24 cellular contexts compared by ENCODE assay signal in the genomic region with DNA sequence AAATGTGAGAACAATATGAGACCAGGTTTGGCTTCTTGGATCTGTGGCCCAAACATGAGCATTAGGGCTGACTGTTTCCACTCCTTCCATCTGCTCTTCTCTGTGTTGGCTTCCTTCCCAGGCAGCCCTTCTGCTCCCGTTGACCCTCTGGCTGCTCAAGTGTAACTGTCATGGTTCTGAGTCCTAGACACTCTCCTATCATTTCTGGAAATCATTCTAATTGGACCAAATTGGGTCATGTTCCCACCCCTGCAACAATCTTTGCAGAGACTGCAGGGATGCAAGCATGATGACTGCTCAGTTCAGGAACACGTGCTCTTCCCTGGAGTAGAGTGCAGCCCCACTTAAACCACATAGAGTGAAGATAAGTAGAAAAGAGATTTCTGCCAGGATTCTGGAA.
DNase-seq lines count a peak whose midpoint lies in the region; ATAC-seq and TF ChIP-seq lines count a peak whose summit lies in the region.
"Had no signal": no experiment of that assay in that cellular context is flagged by ENCODE, and none has a peak within 500 bp of the region (broad histone marks: within the 10 kb centered on the region; RNA-seq: fewer than 3 reads in every experiment).

No MANE protein-coding gene starts in this region.

- H3K36me3 ChIP-seq in GM23338 (ENCODE audit: insufficient read depth): no peaks in the 10 kb centered on the region
- no peaks in the 10 kb centered on the region for H3K36me3 ChIP-seq in SK-N-SH (replicated peaks in 1 of 2; ENCODE audit: control insufficient read depth in 1 of 2, insufficient read depth in 2 of 2, low read length in 1 of 2)
- H3K36me3 ChIP-seq in neuronal stem cell (replicated peaks in 1 of 2; ENCODE audit: control insufficient read depth in 2 of 2, insufficient read depth in 2 of 2, low read length in 2 of 2): no peaks in the 10 kb centered on the region
- H3K36me3 ChIP-seq: lower lobe of right lung, transverse colon had no signal

- H3K4me1 ChIP-seq in GM23338 (ENCODE audit: insufficient read depth): no peaks in the 10 kb centered on the region
- H3K4me1 ChIP-seq in SK-N-SH (ENCODE audit: control insufficient read depth in 1 of 2, insufficient read depth in 2 of 2, low read depth in 1 of 2, low read length in 1 of 2): peaks cover 0 to 4% of the 10 kb centered on the region in 2 experiments; a peak in 2 of 4 replicates
- no peaks in the 10 kb centered on the region for H3K4me1 ChIP-seq in neuronal stem cell (ENCODE audit: control insufficient read depth in 2 of 2, insufficient read depth in 1 of 2, low read depth in 1 of 2, low read length in 2 of 2)
- H3K4me1 ChIP-seq: lower lobe of right lung, transverse colon had no signal

- no peak overlapping the region for H3K23ac ChIP-seq in neuronal stem cell (ENCODE audit: low read depth, low read length, poor library complexity)

- ATAC-seq in GM23338 (no peak), HG03565 (IDR thresholded peaks at IDR 0.05; ENCODE audit: unreplicated experiment) (no peak)
- ATAC-seq: activated naive CD4-positive, alpha-beta T cell treated with anti-CD3 and anti-CD28 coated beads, Interleukin-2, amount 50 U/mL, for 72 hours; lower lobe of right lung; naive thymus-derived CD8-positive, alpha-beta T cell; Panc1 had no signal

- no peak overlapping the region for H3K4me3 Mint-ChIP-seq in GM23338
- no peak overlapping the region for H3K4me3 Mint-ChIP-seq in T-helper 2 cell treated with Interferon-gamma antibody and Interleukin-4, amounts not matched to agents 5 μg/mL and 100 μg/mL, for 36 hours
- H3K4me3 Mint-ChIP-seq: naive thymus-derived CD8-positive, alpha-beta T cell had no signal

- WGBS in SK-N-SH (ENCODE audit: low lambda C conversion rate): 0% methylated on average over 2 of the region's 2 CpGs
- no CpG with 5 or more reads among the region's 2 CpGs for WGBS in neuronal stem cell (ENCODE audit: extremely low coverage in 2 of 2, insufficient read length in 2 of 2, insufficient replicate concordance in 1 of 2), 2 donors

- H2BK5ac ChIP-seq in neuronal stem cell (ENCODE audit: low read length): no peak overlapping the region

- no peaks in the 10 kb centered on the region for H3K9me3 Mint-ChIP-seq in GM23338
- peaks cover 3% of the 10 kb centered on the region for H3K9me3 Mint-ChIP-seq in T-helper 2 cell treated with Interferon-gamma antibody and Interleukin-4, amounts not matched to agents 5 μg/mL and 100 μg/mL, for 36 hours

- H3K27ac Mint-ChIP-seq in GM23338: no peak overlapping the region
- H3K27ac Mint-ChIP-seq in T-helper 2 cell treated with Interferon-gamma antibody and Interleukin-4, amounts not matched to agents 5 μg/mL and 100 μg/mL, for 36 hours: no peak overlapping the region
- H3K27ac Mint-ChIP-seq: activated naive CD4-positive, alpha-beta T cell treated with anti-CD3 and anti-CD28 coated beads, Interleukin-2, amount 50 U/mL, for 72 hours; naive thymus-derived CD8-positive, alpha-beta T cell had no signal

- H3K14ac ChIP-seq in neuronal stem cell (ENCODE audit: low read length): no peak overlapping the region

- H3K9me2 ChIP-seq in GM23338 (ENCODE audit: insufficient read depth) (no peaks in the 10 kb centered on the region), SK-N-SH (no peaks in the 10 kb centered on the region)

- H3K79me1 ChIP-seq in neuronal stem cell (ENCODE audit: low read depth, low read length): no peaks in the 10 kb centered on the region

- H3K79me2 ChIP-seq in GM23338 (replicated peaks; ENCODE audit: insufficient read depth): no peaks in the 10 kb centered on the region
- H3K79me2 ChIP-seq in SK-N-SH (ENCODE audit: insufficient read depth): no peaks in the 10 kb centered on the region
- H3K79me2 ChIP-seq: hepatocyte had no signal

- H3F3A ChIP-seq in GM23338 (replicated peaks; ENCODE audit: low read depth): no peaks in the 10 kb centered on the region
- no peaks in the 10 kb centered on the region for H3F3A ChIP-seq in SK-N-SH (replicated peaks; ENCODE audit: insufficient read depth)

- H3K27ac ChIP-seq in GM23338 (ENCODE audit: low read depth): no peak overlapping the region
- peak overlapping the region in 1 of 2 experiments; percentile 74; a peak in 2 of 4 replicates for H3K27ac ChIP-seq in SK-N-SH (ENCODE audit: low read depth in 2 of 2, low read length in 1 of 2)
- no peak overlapping the region for H3K27ac ChIP-seq in neuronal stem cell (replicated peaks; ENCODE audit: low read length)
- H3K27ac ChIP-seq: hepatocyte, lower lobe of right lung, transverse colon, VCaP had no signal

- no peaks in the 10 kb centered on the region for H3K36me3 Mint-ChIP-seq in GM23338 (ENCODE audit: low read depth)
- H3K36me3 Mint-ChIP-seq in T-helper 2 cell treated with Interferon-gamma antibody and Interleukin-4, amounts not matched to agents 5 μg/mL and 100 μg/mL, for 36 hours (ENCODE audit: low read depth): no peaks in the 10 kb centered on the region
- H3K36me3 Mint-ChIP-seq: naive thymus-derived CD8-positive, alpha-beta T cell had no signal

- H2AFZ ChIP-seq in GM23338 (0 out of 2 replicates have a peak overlapping the region, but pooled peaks have one; percentile 25), SK-N-SH (ENCODE audit: low read depth) (no peak overlapping the region), neuronal stem cell (ENCODE audit: low read length) (peak overlapping the region; percentile 53)
- H2AFZ ChIP-seq: hepatocyte had no signal

- no peak overlapping the region for H2AK5ac ChIP-seq in neuronal stem cell (ENCODE audit: low read depth, low read length)

- DNase-seq in GM23338 (ENCODE audit: low spot score): no peak
- peak; percentile 100 for DNase-seq in NCI-H2171 treated with DMSO at 0.1 percent for 48 hours (lab: John Stamatoyannopoulos, UW)
- DNase-seq in SK-N-SH: peak; percentile 36
- DNase-seq in neuronal stem cell (ENCODE audit: low spot score): no peak
- no peak for DNase-seq in T-helper 2 cell treated with Interferon-gamma antibody and Interleukin-4, amounts not matched to agents 5 μg/mL and 100 μg/mL, for 36 hours (ENCODE audit: low spot score)
- no peak for DNase-seq in stimulated activated naive CD4-positive, alpha-beta T cell (lab: John Stamatoyannopoulos, UW)
- DNase-seq: activated CD4-positive, alpha-beta T cell treated with anti-CD3 and anti-CD28 coated beads for 4 hours; activated effector memory CD4-positive, alpha-beta T cell treated with Interleukin-2 at 50 U/mL for 16 hours; activated T-cell treated with anti-CD3 and anti-CD28 coated beads for 4 hours; lower lobe of right lung; midbrain; naive thymus-derived CD8-positive, alpha-beta T cell; NCI-H1048; NCI-H510A treated with DMSO at 0.1 percent for 48 hours; Right ventricle myocardium superior; stimulated activated CD4-positive, alpha-beta T cell treated with anti-CD3 and anti-CD28 coated beads, Interleukin-4, amount 100 ng/mL, for 24 hours; SW 1271; T1000; transverse colon had no signal

- peak in 1 of 2 experiments; percentile 63; a peak in 2 of 4 replicates for TF ChIP-seq EP300 in SK-N-SH (IDR thresholded peaks at IDR 0.05; ENCODE audit: borderline replicate concordance in 1 of 2, low read depth in 1 of 2, low read length in 1 of 2)

- no peak overlapping the region for H4K8ac ChIP-seq in neuronal stem cell (ENCODE audit: low read depth, low read length)

- POLR2A ChIA-PET in SK-N-SH (lab: Yijun Ruan, JAX): no interaction called here

- H3K27me3 Mint-ChIP-seq in GM23338 (ENCODE audit: insufficient read depth, low read depth, poor library complexity): no peaks in the 10 kb centered on the region
- H3K27me3 Mint-ChIP-seq in T-helper 2 cell treated with Interferon-gamma antibody and Interleukin-4, amounts not matched to agents 5 μg/mL and 100 μg/mL, for 36 hours (ENCODE audit: low read depth): no peaks in the 10 kb centered on the region
- H3K27me3 Mint-ChIP-seq: naive thymus-derived CD8-positive, alpha-beta T cell had no signal

- H2BK120ac ChIP-seq in neuronal stem cell (ENCODE audit: low read depth, low read length): no peak overlapping the region

- CTCF ChIA-PET in SK-N-SH (lab: Yijun Ruan, JAX): no interaction called here

- no peak overlapping the region for H3K4ac ChIP-seq in neuronal stem cell (ENCODE audit: low read length)

- H4K20me1 ChIP-seq in GM23338 (replicated peaks; ENCODE audit: insufficient read depth) (no peaks in the 10 kb centered on the region), SK-N-SH (ENCODE audit: insufficient read depth) (no peaks in the 10 kb centered on the region)

- H3K4me1 Mint-ChIP-seq in GM23338: no peaks in the 10 kb centered on the region
- no peaks in the 10 kb centered on the region for H3K4me1 Mint-ChIP-seq in T-helper 2 cell treated with Interferon-gamma antibody and Interleukin-4, amounts not matched to agents 5 μg/mL and 100 μg/mL, for 36 hours (ENCODE audit: low read depth)
- H3K4me1 Mint-ChIP-seq: naive thymus-derived CD8-positive, alpha-beta T cell had no signal

- no peaks in the 10 kb centered on the region for H3K27me3 ChIP-seq in GM23338 (ENCODE audit: insufficient read depth)
- H3K27me3 ChIP-seq in SK-N-SH (ENCODE audit: insufficient read depth): no peaks in the 10 kb centered on the region
- H3K27me3 ChIP-seq in neuronal stem cell (ENCODE audit: control insufficient read depth in 3 of 3, insufficient read depth in 3 of 3, low read depth in 1 of 3, low read length in 3 of 3): no peaks in the 10 kb centered on the region
- H3K27me3 ChIP-seq: hepatocyte, transverse colon had no signal

- H2BK15ac ChIP-seq in neuronal stem cell (ENCODE audit: low read length): no peak overlapping the region

- H3K9me3 ChIP-seq in SK-N-SH (no peaks in the 10 kb centered on the region), neuronal stem cell (replicated peaks in 1 of 2; ENCODE audit: control insufficient read depth in 2 of 2, insufficient read depth in 1 of 2, low read depth in 1 of 2, low read length in 2 of 2) (no peaks in the 10 kb centered on the region)
- H3K9me3 ChIP-seq: lower lobe of right lung, transverse colon had no signal

- H3K9ac ChIP-seq in SK-N-SH (no peak overlapping the region), neuronal stem cell (ENCODE audit: low read depth, low read length, poor library complexity) (no peak overlapping the region)

- H2BK12ac ChIP-seq in neuronal stem cell (ENCODE audit: low read length): no peak overlapping the region

- no peak overlapping the region for H3K4me3 ChIP-seq in GM23338
- H3K4me3 ChIP-seq in SK-N-SH (ENCODE audit: low read depth in 2 of 2, low read length in 1 of 2): no peak overlapping the region
- H3K4me3 ChIP-seq in neuronal stem cell (ENCODE audit: low read length in 2 of 2): no peak overlapping the region
- H3K4me3 ChIP-seq: hepatocyte, lower lobe of right lung, transverse colon had no signal

- no peak for TF ChIP-seq CTCF in GM23338 (conservative IDR thresholded peaks at IDR 0.05; ENCODE audit: low read depth in 2 of 2)
- TF ChIP-seq CTCF in SK-N-SH (IDR thresholded peaks at IDR 0.05): no peak

- no peak overlapping the region for H3K4me2 ChIP-seq in GM23338
- no peak overlapping the region for H3K4me2 ChIP-seq in SK-N-SH
- H3K4me2 ChIP-seq in neuronal stem cell (ENCODE audit: insufficient read depth, low read length, poor library complexity, severe bottlenecking): no peak overlapping the region
- H3K4me2 ChIP-seq: hepatocyte had no signal

- no peak overlapping the region for H3K18ac ChIP-seq in neuronal stem cell (ENCODE audit: low read length)

- TF ChIP-seq RAD21 in SK-N-SH (IDR thresholded peaks at IDR 0.05; ENCODE audit: low read length): 0 out of 2 replicates have a peak, but pooled peaks have one; percentile 7

- H4K91ac ChIP-seq in neuronal stem cell (ENCODE audit: low read depth, low read length, poor library complexity): no peak overlapping the region

Comparison
In these comparisons a context has a peak if more than half of its experiments do, and no peak if none do; other contexts are left out.
1. DNase-seq: peak in NCI-H2171 treated with DMSO at 0.1 percent for 48 hours (single experiment) and SK-N-SH (single experiment); none in GM23338 (single experiment), neuronal stem cell (single experiment), T-helper 2 cell treated with Interferon-gamma antibody and Interleukin-4, amounts not matched to agents 5 μg/mL and 100 μg/mL, for 36 hours (single experiment) and stimulated activated naive CD4-positive, alpha-beta T cell (0 of 6).